ENCODE assay signal across 1 cellular context in genomic region chr10:665579-666091, GRCh38.
A peak's percentile ranks its signal among the peaks of the same experiment; 100 is the strongest.
TF ChIP-seq lines count a peak whose summit lies in the region.

No MANE protein-coding gene starts in this region.

TF ChIP-seq in HEK293, 187 proteins besides CTCF, POLR2A, EP300 and RAD21 (continued from another document and continues in another):
- TF ChIP-seq ZNF670 (tag by site-specific recombination; IDR thresholded peaks at IDR 0.05; ENCODE audit: low read depth) (no peak), ZNF146 (tag by site-specific recombination; IDR thresholded peaks at IDR 0.05) (peak; percentile 59; the same call in 1 of the 2 replicates), ZBTB48 (tag by site-specific recombination; IDR thresholded peaks at IDR 0.05) (no peak), ZEB2 (tag by site-specific recombination; IDR thresholded peaks at IDR 0.05) (peak; percentile 99), ZNF549 (tag by site-specific recombination; IDR thresholded peaks at IDR 0.05) (no peak), PRDM10 (tag by site-specific recombination; IDR thresholded peaks at IDR 0.05) (peak; percentile 77), BCL6B (tag by site-specific recombination; IDR thresholded peaks at IDR 0.05) (peak; percentile 90), ZNF571 (tag by site-specific recombination; IDR thresholded peaks at IDR 0.05) (no peak), ZBTB26 (tag by site-specific recombination; optimal IDR thresholded peaks at IDR 0.05) (no peak), BCL11A (tag by site-specific recombination; IDR thresholded peaks at IDR 0.05; ENCODE audit: low read depth) (peak; percentile 32; the same call in 1 of the 2 replicates), PRDM4 (tag by site-specific recombination; IDR thresholded peaks at IDR 0.05) (peak; percentile 91), KLF1 (tag by site-specific recombination; IDR thresholded peaks at IDR 0.05) (peak; percentile 33), ZNF624 (tag by site-specific recombination; IDR thresholded peaks at IDR 0.05) (peak; percentile 80; the same call in 1 of the 2 replicates), ZNF112 (tag by site-specific recombination; IDR thresholded peaks at IDR 0.05) (no peak), ZNF341 (tag by site-specific recombination; IDR thresholded peaks at IDR 0.05; ENCODE audit: low read depth) (no peak), ZNF394 (tag by site-specific recombination; IDR thresholded peaks at IDR 0.05; ENCODE audit: borderline replicate concordance) (peak; percentile 57; the same call in 1 of the 2 replicates), ATF2 (tag by site-specific recombination; IDR thresholded peaks at IDR 0.05; ENCODE audit: low read depth) (peak; percentile 36), EGR2 (tag by site-specific recombination; IDR thresholded peaks at IDR 0.05; ENCODE audit: low read depth) (0 out of 2 replicates have a peak, but pooled peaks have one; percentile 26), ZNF645 (tag by site-specific recombination; IDR thresholded peaks at IDR 0.05) (peak; percentile 97; the same call in 1 of the 2 replicates), ZNF174 (tag by site-specific recombination; IDR thresholded peaks at IDR 0.05) (no peak), SCRT1 (tag by site-specific recombination; IDR thresholded peaks at IDR 0.05; ENCODE audit: borderline replicate concordance) (no peak), ZNF211 (tag by site-specific recombination; IDR thresholded peaks at IDR 0.05; ENCODE audit: low read depth) (no peak), HIC1 (tag by site-specific recombination; IDR thresholded peaks at IDR 0.05) (peak; percentile 82), ZBTB11 (tag by site-specific recombination; conservative IDR thresholded peaks at IDR 0.05; ENCODE audit: low read depth) (no peak; the same call in 1 of the 2 replicates), ZNF843 (tag by site-specific recombination; IDR thresholded peaks at IDR 0.05) (peak; percentile 99), ZNF23 (tag by site-specific recombination; IDR thresholded peaks at IDR 0.05; ENCODE audit: borderline replicate concordance) (no peak), ZNF544 (tag by site-specific recombination; IDR thresholded peaks at IDR 0.05) (no peak), AEBP2 (tag by site-specific recombination; IDR thresholded peaks at IDR 0.05; ENCODE audit: borderline replicate concordance) (0 out of 2 replicates have a peak, but pooled peaks have one; percentile 7), YY1 (tag by site-specific recombination; IDR thresholded peaks at IDR 0.05) (no peak), ZNF157 (tag by site-specific recombination; IDR thresholded peaks at IDR 0.05) (no peak), IKZF3 (tag by site-specific recombination; IDR thresholded peaks at IDR 0.05) (peak; percentile 98), ZNF548 (tag by site-specific recombination; IDR thresholded peaks at IDR 0.05) (no peak), BCL11B (tag by site-specific recombination; IDR thresholded peaks at IDR 0.05; ENCODE audit: low read depth) (peak; percentile 82), ZNF366 (tag by site-specific recombination; conservative IDR thresholded peaks at IDR 0.05) (peak; percentile 96), ZNF248 (tag by site-specific recombination; IDR thresholded peaks at IDR 0.05) (no peak), ZNF791 (tag by site-specific recombination; IDR thresholded peaks at IDR 0.05) (no peak), ZNF629 (tag by site-specific recombination; IDR thresholded peaks at IDR 0.05) (peak; percentile 96), ZNF184 (tag by site-specific recombination; IDR thresholded peaks at IDR 0.05) (no peak), ZNF18 (tag by site-specific recombination; IDR thresholded peaks at IDR 0.05) (0 out of 2 replicates have a peak, but pooled peaks have one; percentile 46), ZNF610 (tag by site-specific recombination; IDR thresholded peaks at IDR 0.05; ENCODE audit: borderline replicate concordance) (peak; percentile 49; the same call in 1 of the 2 replicates)
